In the genomic region with DNA sequence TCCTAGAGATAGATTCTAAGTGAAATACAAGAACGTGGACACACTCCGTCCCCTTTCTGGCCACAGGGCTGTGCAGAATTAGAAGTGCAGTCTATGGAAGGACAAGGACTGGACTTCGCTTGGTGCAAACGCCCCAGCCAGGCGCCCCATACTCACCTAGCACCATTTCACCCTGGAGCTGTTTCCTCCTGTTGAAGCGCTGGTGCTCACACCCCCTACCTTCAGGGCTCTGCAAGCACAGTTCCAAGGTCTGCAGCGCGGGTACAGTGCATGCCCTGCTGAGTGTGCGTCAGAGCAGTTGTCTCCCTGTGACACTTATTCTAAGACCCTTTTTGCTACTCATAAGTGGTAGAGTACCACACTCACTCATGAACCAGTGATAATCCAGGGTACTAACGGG, we compare ENCODE assay signal across 8 cellular contexts. TPM values are rescaled to one million over a fixed set of nuclear protein-coding genes. Genes with fewer than 3 reads are reported as not detected.
DNase-seq lines count a peak whose midpoint lies in the region; TF ChIP-seq lines count a peak whose summit lies in the region.
"Had no signal": no experiment of that assay in that cellular context is flagged by ENCODE, and none has a peak within 500 bp of the region (broad histone marks: within the 10 kb centered on the region; RNA-seq: fewer than 3 reads in every experiment).

No MANE protein-coding gene starts in this region.

- no peaks in the 10 kb centered on the region for H3K9me3 Mint-ChIP-seq in endothelial cell (ENCODE audit: unreplicated experiment)

- H3K27ac Mint-ChIP-seq in endothelial cell (ENCODE audit: unreplicated experiment) = no peak overlapping the region

- H3K36me3 Mint-ChIP-seq in endothelial cell (ENCODE audit: low read depth, unreplicated experiment) = no peaks in the 10 kb centered on the region

- no peak overlapping the region for H3K4me3 ChIP-seq in foreskin fibroblast (ENCODE audit: low read depth in 1 of 2, low read length in 2 of 2)

- DNase-seq in HuH-7 (ENCODE audit: low spot score) (peak; percentile 47), endothelial cell (ENCODE audit: low spot score) (peak; percentile 22), NCI-H2029 (lab: John Stamatoyannopoulos, UW) (no peak), foreskin fibroblast (no peak), NOMO-1 (lab: John Stamatoyannopoulos, UW; ENCODE audit: unreplicated experiment in 2 of 2) (no peak)
- DNase-seq in activated CD4-positive, alpha-beta T cell treated with anti-CD3 and anti-CD28 coated beads for 48 hours = peak; percentile 74
- peak; percentile 60 for DNase-seq in stimulated activated CD8-positive, alpha-beta memory T cell treated with anti-CD3 and anti-CD28 coated beads, Interleukin-4, amount 100 ng/mL, for 48 hours
- DNase-seq: effector CD4-positive, alpha-beta T cell had no signal

- H3K27me3 Mint-ChIP-seq in endothelial cell (ENCODE audit: unreplicated experiment) = peaks cover 27% of the 10 kb centered on the region

- no peak overlapping the region for H3K4me3 Mint-ChIP-seq in endothelial cell (ENCODE audit: unreplicated experiment)

- peaks cover 5% of the 10 kb centered on the region for H3K4me1 Mint-ChIP-seq in endothelial cell (ENCODE audit: unreplicated experiment)

- no peak for TF ChIP-seq CTCF in endothelial cell (IDR thresholded peaks at IDR 0.05; ENCODE audit: unreplicated experiment)
- TF ChIP-seq CTCF in foreskin fibroblast (IDR thresholded peaks at IDR 0.05; ENCODE audit: low read depth, low read length) = no peak

RNA-seq across cellular contexts. Expression of a gene that starts 3.0 kb away (rescaled TPM):
- total RNA-seq in endothelial cell (ENCODE audit: unreplicated experiment) = 34.6 TPM

Comparison
In these comparisons a context has a peak if more than half of its experiments do, and no peak if none do; other contexts are left out.
1. DNase-seq: peak in HuH-7 (single experiment), activated CD4-positive, alpha-beta T cell treated with anti-CD3 and anti-CD28 coated beads for 48 hours (single experiment), endothelial cell (single experiment) and stimulated activated CD8-positive, alpha-beta memory T cell treated with anti-CD3 and anti-CD28 coated beads, Interleukin-4, amount 100 ng/mL, for 48 hours (single experiment); none in NCI-H2029 (single experiment), foreskin fibroblast (0 of 2) and NOMO-1 (0 of 2).